ENCODE assay signal across 19 cellular contexts in the genomic region with DNA sequence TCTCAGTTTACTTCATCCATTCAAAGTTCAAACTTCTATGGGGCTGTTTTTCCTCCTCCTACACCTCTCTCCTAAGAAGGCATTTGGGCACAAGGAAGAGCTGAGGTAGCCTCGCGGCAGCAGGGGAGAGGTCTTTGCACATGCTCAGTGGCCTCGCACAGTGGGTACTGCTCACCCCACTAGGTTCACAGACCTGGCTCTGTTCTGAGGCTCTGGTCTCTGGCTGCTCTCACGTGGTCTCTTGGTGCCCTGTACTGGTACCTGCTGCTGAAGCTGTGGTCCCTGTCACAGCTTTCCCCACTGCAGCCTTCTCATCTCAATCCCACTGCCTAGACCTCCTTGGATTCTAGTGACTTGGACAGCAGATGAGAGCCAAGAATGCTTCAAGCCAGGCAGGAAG.
A peak's percentile ranks its signal among the peaks of the same experiment; 100 is the strongest.
DNase-seq lines count a peak whose midpoint lies in the region; ATAC-seq, FAIRE-seq and TF ChIP-seq lines count a peak whose summit lies in the region.
"Had no signal": no experiment of that assay in that cellular context is flagged by ENCODE, and none has a peak within 500 bp of the region (broad histone marks: within the 10 kb centered on the region; RNA-seq: fewer than 3 reads in every experiment).

No MANE protein-coding gene starts in this region.

- H3K4me1 ChIP-seq in endodermal cell (ENCODE audit: control insufficient read depth, insufficient read depth, low read length) (no peaks in the 10 kb centered on the region), neuronal stem cell (ENCODE audit: control insufficient read depth in 2 of 2, insufficient read depth in 1 of 2, low read depth in 1 of 2, low read length in 2 of 2) (peaks cover 3 to 13% of the 10 kb centered on the region in 2 donors)
- H3K4me1 ChIP-seq: BE2C had no signal

- no peak overlapping the region for H2AK5ac ChIP-seq in neuronal stem cell (ENCODE audit: low read depth, low read length)

- H3K27ac ChIP-seq in endodermal cell (ENCODE audit: low read depth, low read length) (no peak overlapping the region), neuronal stem cell (replicated peaks; ENCODE audit: low read length) (no peak overlapping the region)

- H4K91ac ChIP-seq in neuronal stem cell (ENCODE audit: low read depth, low read length, poor library complexity) = no peak overlapping the region

- H2AFZ ChIP-seq in neuronal stem cell (ENCODE audit: low read length) = no peak overlapping the region

- no peak overlapping the region for H4K8ac ChIP-seq in neuronal stem cell (ENCODE audit: low read depth, low read length)

- no peak for TF ChIP-seq POLR2A in H54 (IDR thresholded peaks at IDR 0.05; ENCODE audit: low read depth, low read length)

- no peak overlapping the region for H3K4me2 ChIP-seq in neuronal stem cell (ENCODE audit: insufficient read depth, low read length, poor library complexity, severe bottlenecking)

- no peak overlapping the region for H3K14ac ChIP-seq in neuronal stem cell (ENCODE audit: low read length)

- H3K18ac ChIP-seq in neuronal stem cell (ENCODE audit: low read length) = peak overlapping the region; percentile 1

- no peak overlapping the region for H2BK120ac ChIP-seq in neuronal stem cell (ENCODE audit: low read depth, low read length)

- H3K27me3 ChIP-seq in H7 (ENCODE audit: control insufficient read depth, insufficient read depth, low read length) (no peaks in the 10 kb centered on the region), endodermal cell (ENCODE audit: control insufficient read depth, insufficient read depth, low read length, poor library complexity, severe bottlenecking) (no peaks in the 10 kb centered on the region), neuronal stem cell (ENCODE audit: control insufficient read depth in 3 of 3, insufficient read depth in 3 of 3, low read depth in 1 of 3, low read length in 3 of 3) (peaks cover 0 to 5% (median 0%) of the 10 kb centered on the region in 3 experiments)

- H3K27ac Mint-ChIP-seq in endodermal cell = no peak overlapping the region
- H3K27ac Mint-ChIP-seq: CD4-positive, CD25-positive, alpha-beta regulatory T cell; CD8-positive, alpha-beta memory T cell; HFFc6 had no signal

- no peak overlapping the region for H3K4me3 ChIP-seq in H7 (ENCODE audit: insufficient read depth, low read depth, low read length)
- no peak overlapping the region for H3K4me3 ChIP-seq in endodermal cell (ENCODE audit: low read length)
- H3K4me3 ChIP-seq in neuronal stem cell (ENCODE audit: low read length in 2 of 2) = no peak overlapping the region

- ATAC-seq in HG03378 (IDR thresholded peaks at IDR 0.05; ENCODE audit: unreplicated experiment) = no peak
- ATAC-seq: HCT116 had no signal

- H3K36me3 ChIP-seq in H7 (replicated peaks; ENCODE audit: control insufficient read depth, insufficient read depth, low read length) (no peaks in the 10 kb centered on the region), endodermal cell (ENCODE audit: control insufficient read depth, insufficient read depth, low read length) (no peaks in the 10 kb centered on the region), neuronal stem cell (replicated peaks in 1 of 2; ENCODE audit: control insufficient read depth in 2 of 2, insufficient read depth in 2 of 2, low read length in 2 of 2) (no peaks in the 10 kb centered on the region)
- H3K36me3 ChIP-seq: BE2C had no signal

- DNase-seq in H7 (peak; percentile 23), endodermal cell (peak; percentile 58), neuronal stem cell (ENCODE audit: low spot score) (no peak), ACHN (no peak), GM19238 (ENCODE audit: insufficient read length, low spot score) (no peak), H54 (ENCODE audit: insufficient read length, low spot score) (no peak)
- DNase-seq: BE2C; C1 segment of cervical spinal cord; CD4-positive, CD25-positive, alpha-beta regulatory T cell; CD8-positive, alpha-beta memory T cell; COR-L47; DMS 273 treated with DMSO at 0.1 percent for 48 hours; GOT3; HFFc6; KG1 had no signal

- H3K9ac ChIP-seq in endodermal cell (ENCODE audit: extremely low read depth, low read length, poor library complexity, severe bottlenecking) (no peak overlapping the region), neuronal stem cell (ENCODE audit: low read depth, low read length, poor library complexity) (no peak overlapping the region)

- H3K9me3 Mint-ChIP-seq in endodermal cell = no peaks in the 10 kb centered on the region
- H3K9me3 Mint-ChIP-seq: CD4-positive, CD25-positive, alpha-beta regulatory T cell had no signal

- H2BK15ac ChIP-seq in neuronal stem cell (ENCODE audit: low read length) = no peak overlapping the region

- no peak overlapping the region for H3K4ac ChIP-seq in neuronal stem cell (ENCODE audit: low read length)

- no peak overlapping the region for H3K23ac ChIP-seq in neuronal stem cell (ENCODE audit: low read depth, low read length, poor library complexity)

- no peaks in the 10 kb centered on the region for H3K36me3 Mint-ChIP-seq in endodermal cell (ENCODE audit: low read depth)
- H3K36me3 Mint-ChIP-seq: CD4-positive, CD25-positive, alpha-beta regulatory T cell; CD8-positive, alpha-beta memory T cell had no signal

- FAIRE-seq in H54 (lab: Jason Lieb, UNC) = no peak
- FAIRE-seq: G401.6, GM12891 had no signal

- H3K9me3 ChIP-seq in endodermal cell (ENCODE audit: control insufficient read depth, low read length) (no peaks in the 10 kb centered on the region), neuronal stem cell (replicated peaks in 1 of 2; ENCODE audit: control insufficient read depth in 2 of 2, insufficient read depth in 1 of 2, low read depth in 1 of 2, low read length in 2 of 2) (peaks cover 0 to under 1% of the 10 kb centered on the region in 2 donors)
- H3K9me3 ChIP-seq: BE2C had no signal

- peaks cover 2% of the 10 kb centered on the region for H3K4me1 Mint-ChIP-seq in endodermal cell
- H3K4me1 Mint-ChIP-seq: CD4-positive, CD25-positive, alpha-beta regulatory T cell; CD8-positive, alpha-beta memory T cell had no signal

- 60 to 67% methylated on average over 4 of the region's 4 CpGs for WGBS in endodermal cell (ENCODE audit: insufficient coverage in 1 of 2, insufficient read length in 1 of 2), 2 experiments
- no CpG with 5 or more reads among the region's 4 CpGs for WGBS in neuronal stem cell (ENCODE audit: extremely low coverage in 2 of 2, insufficient read length in 2 of 2, insufficient replicate concordance in 1 of 2), 2 donors

- H3K27me3 Mint-ChIP-seq in endodermal cell (ENCODE audit: insufficient read depth) = peaks cover 6% of the 10 kb centered on the region

- no peaks in the 10 kb centered on the region for H3K79me1 ChIP-seq in neuronal stem cell (ENCODE audit: low read depth, low read length)

- in situ Hi-C loops in ACHN (cut with HindIII; ENCODE audit: low pct_ligation_motif_present, low pct_unique_long_range_greater_than_20kb, low sequenced_read_pairs) = no loop called here

- no peak overlapping the region for H2BK12ac ChIP-seq in neuronal stem cell (ENCODE audit: low read length)

- no peak for TF ChIP-seq CTCF in endodermal cell (conservative IDR thresholded peaks at IDR 0.05)

- no peak overlapping the region for H3K4me3 Mint-ChIP-seq in endodermal cell
- H3K4me3 Mint-ChIP-seq: CD4-positive, CD25-positive, alpha-beta regulatory T cell; CD8-positive, alpha-beta memory T cell; HFFc6 had no signal

- H2BK5ac ChIP-seq in neuronal stem cell (ENCODE audit: low read length) = no peak overlapping the region

Comparison
In these comparisons a context has a peak if more than half of its experiments do, and no peak if none do; other contexts are left out.
1. DNase-seq: peak in H7 (single experiment) and endodermal cell (single experiment); none in neuronal stem cell (single experiment), ACHN (single experiment), GM19238 (single experiment) and H54 (single experiment).